ENCODE assay signal across 29 cellular contexts in genomic region chr5:10036136-10036535, GRCh38.
DNase-seq lines count a peak whose midpoint lies in the region; ATAC-seq and TF ChIP-seq lines count a peak whose summit lies in the region.
"Had no signal": no experiment of that assay in that cellular context is flagged by ENCODE, and none has a peak within 500 bp of the region (broad histone marks: within the 10 kb centered on the region; RNA-seq: fewer than 3 reads in every experiment).

No MANE protein-coding gene starts in this region.

- H3K4me1 ChIP-seq in SJCRH30, result peaks cover 9% of the 10 kb centered on the region
- H3K4me1 ChIP-seq in fibroblast of lung (ENCODE audit: control insufficient read depth, extremely low read depth, insufficient read depth, low read length), result no peaks in the 10 kb centered on the region
- H3K4me1 ChIP-seq in upper lobe of right lung, result no peaks in the 10 kb centered on the region
- H3K4me1 ChIP-seq: esophagus muscularis mucosa, transverse colon had no signal

- no peaks in the 10 kb centered on the region for H4K20me1 ChIP-seq in fibroblast of lung (ENCODE audit: control insufficient read depth, extremely low read depth, insufficient read depth, low read length)

- H3K4me3 ChIP-seq in SJCRH30 (no peak overlapping the region), fibroblast of lung (replicated peaks in 1 of 4; ENCODE audit: control extremely low read depth in 1 of 4, insufficient read depth in 1 of 4, low read depth in 3 of 4, low read length in 4 of 4) (no peak overlapping the region), upper lobe of right lung (no peak overlapping the region)
- H3K4me3 ChIP-seq: esophagus muscularis mucosa, lung, SK-N-MC, smooth muscle cell, transverse colon had no signal

- H3K9me3 ChIP-seq in SJCRH30 (replicated peaks), result no peaks in the 10 kb centered on the region
- no peaks in the 10 kb centered on the region for H3K9me3 ChIP-seq in fibroblast of lung (ENCODE audit: control insufficient read depth, insufficient read depth, low read depth, low read length)
- no peaks in the 10 kb centered on the region for H3K9me3 ChIP-seq in upper lobe of right lung
- H3K9me3 ChIP-seq: esophagus muscularis mucosa, transverse colon had no signal

- CTCF ChIA-PET in WTC11 (lab: Charles Lee), result no interaction called here

- H3K4me3 Mint-ChIP-seq in stimulated activated naive CD8-positive, alpha-beta T cell treated with anti-CD3 and anti-CD28 coated beads, Interleukin-15, amount 100 ng/mL, for 72 hours, result no peak overlapping the region
- H3K4me3 Mint-ChIP-seq in WTC11, result no peak overlapping the region
- H3K4me3 Mint-ChIP-seq: IgD-negative memory B cell had no signal

- no peak overlapping the region for H3K27ac Mint-ChIP-seq in stimulated activated naive CD8-positive, alpha-beta T cell treated with anti-CD3 and anti-CD28 coated beads, Interleukin-15, amount 100 ng/mL, for 72 hours
- H3K27ac Mint-ChIP-seq in WTC11, result no peak overlapping the region
- H3K27ac Mint-ChIP-seq: IgD-negative memory B cell had no signal

- H3K36me3 ChIP-seq in SJCRH30 (no peaks in the 10 kb centered on the region), fibroblast of lung (ENCODE audit: control insufficient read depth, insufficient read depth, low read length) (no peaks in the 10 kb centered on the region), upper lobe of right lung (no peaks in the 10 kb centered on the region)
- H3K36me3 ChIP-seq: esophagus muscularis mucosa, transverse colon had no signal

- no peaks in the 10 kb centered on the region for H3K79me2 ChIP-seq in fibroblast of lung (ENCODE audit: control insufficient read depth, insufficient read depth, low read length)

- peaks cover 19% of the 10 kb centered on the region for H3K36me3 Mint-ChIP-seq in WTC11

- no peaks in the 10 kb centered on the region for H3K27me3 Mint-ChIP-seq in stimulated activated naive CD8-positive, alpha-beta T cell treated with anti-CD3 and anti-CD28 coated beads, Interleukin-15, amount 100 ng/mL, for 72 hours
- H3K27me3 Mint-ChIP-seq in WTC11 (ENCODE audit: low read depth), result peaks cover under 1% of the 10 kb centered on the region; the same call in 1 of the 2 replicates
- H3K27me3 Mint-ChIP-seq: IgD-negative memory B cell had no signal

- POLR2A ChIA-PET in WTC11 (lab: Charles Lee), result no interaction called here

- TF ChIP-seq CTCF in fibroblast of lung (conservative IDR thresholded peaks at IDR 0.05 in 1 of 2, IDR thresholded peaks at IDR 0.05 in 1 of 2; ENCODE audit: low read depth in 1 of 2, low read length in 2 of 2), result no peak
- no peak for TF ChIP-seq CTCF in upper lobe of right lung (IDR thresholded peaks at IDR 0.05)
- no peak for TF ChIP-seq CTCF in WTC11 (IDR thresholded peaks at IDR 0.05)

- ATAC-seq in upper lobe of right lung (no peak), WTC11 (no peak)
- no peak for ATAC-seq in stimulated activated naive CD8-positive, alpha-beta T cell treated with anti-CD3 and anti-CD28 coated beads, Interleukin-15, amount 100 ng/mL, for 72 hours
- ATAC-seq: stimulated activated naive CD8-positive, alpha-beta T cell treated with anti-CD3 and anti-CD28 coated beads, Interleukin-15, Interleukin-2, amounts not matched to agents 100 U/mL and 50 U/mL, for 24 hours had no signal

- H3K27ac ChIP-seq in SJCRH30 (peak overlapping the region; percentile 78), fibroblast of lung (ENCODE audit: insufficient read depth, low read length) (no peak overlapping the region), upper lobe of right lung (no peak overlapping the region)
- H3K27ac ChIP-seq: 22Rv1, esophagus muscularis mucosa, HL-60, SK-N-MC, transverse colon, VCaP had no signal

- H3K27me3 ChIP-seq in SJCRH30 (no peaks in the 10 kb centered on the region), fibroblast of lung (ENCODE audit: control insufficient read depth, insufficient read depth, low read length) (no peaks in the 10 kb centered on the region), upper lobe of right lung (no peaks in the 10 kb centered on the region)
- H3K27me3 ChIP-seq: esophagus muscularis mucosa, transverse colon had no signal

- H3K4me1 Mint-ChIP-seq in stimulated activated naive CD8-positive, alpha-beta T cell treated with anti-CD3 and anti-CD28 coated beads, Interleukin-15, amount 100 ng/mL, for 72 hours, result no peaks in the 10 kb centered on the region
- peaks cover 24% of the 10 kb centered on the region for H3K4me1 Mint-ChIP-seq in WTC11
- H3K4me1 Mint-ChIP-seq: IgD-negative memory B cell had no signal

- H3K4me2 ChIP-seq in fibroblast of lung (ENCODE audit: extremely low read depth, insufficient read depth, low read length), result no peak overlapping the region
- H3K4me2 ChIP-seq: smooth muscle cell had no signal

- peaks cover 10 to 20% of the 10 kb centered on the region in 2 donors for H3K9me3 Mint-ChIP-seq in stimulated activated naive CD8-positive, alpha-beta T cell treated with anti-CD3 and anti-CD28 coated beads, Interleukin-15, amount 100 ng/mL, for 72 hours
- H3K9me3 Mint-ChIP-seq in WTC11, result peaks cover 46% of the 10 kb centered on the region

- no peak overlapping the region for H3K9ac ChIP-seq in fibroblast of lung (ENCODE audit: insufficient read depth, low read length)

- intact Hi-C loops in upper lobe of right lung (cut with DNase I), result no loop called here

- DNase-seq in NCI-H1105 treated with DMSO at 0.1 percent for 48 hours (lab: John Stamatoyannopoulos, UW) (peak; percentile 8), NCI-H1105 (lab: John Stamatoyannopoulos, UW) (no peak), SJCRH30 (peak; percentile 28 to 72), fibroblast of lung (ENCODE audit: low read depth in 2 of 2) (peak; percentile 65 to 78), upper lobe of right lung (no peak), AG08396 (ENCODE audit: low spot score) (no peak), WTC11 (ENCODE audit: low spot score) (no peak)
- DNase-seq in stimulated activated naive CD8-positive, alpha-beta T cell treated with anti-CD3 and anti-CD28 coated beads, Interleukin-15, amount 100 ng/mL, for 72 hours, result no peak
- DNase-seq: activated gamma-delta T cell; amygdala; C1 segment of cervical spinal cord; GDM1; hippocampal formation; islet precursor cell; NCI-H1694 treated with DMSO at 0.1 percent for 48 hours; NCI-H2227 treated with DMSO at 0.1 percent for 48 hours; NCI-H82; stimulated activated CD4-positive, alpha-beta T cell treated with anti-CD3 and anti-CD28 coated beads, Interleukin-4, amount 100 ng/mL, for 1 hour; stimulated activated naive CD8-positive, alpha-beta T cell treated with anti-CD3 and anti-CD28 coated beads, Interleukin-15, Interleukin-2, amounts not matched to agents 100 U/mL and 50 U/mL, for 24 hours; T-helper 2 cell; transverse colon had no signal

- no peak overlapping the region for H2AFZ ChIP-seq in fibroblast of lung (ENCODE audit: low read length)

TF ChIP-seq in WTC11, 78 proteins besides CTCF, POLR2A, EP300 and RAD21 (continues in another document):
- TF ChIP-seq ZNF281 (CRISPR knock-in tag; IDR thresholded peaks at IDR 0.05), result no peak
- no peak for TF ChIP-seq ZMAT4 (CRISPR knock-in tag; IDR thresholded peaks at IDR 0.05)
- TF ChIP-seq AFF4 (CRISPR knock-in tag; IDR thresholded peaks at IDR 0.05; ENCODE audit: borderline replicate concordance), result no peak
- TF ChIP-seq ZNF396 (CRISPR knock-in tag; IDR thresholded peaks at IDR 0.05; ENCODE audit: borderline replicate concordance), result no peak

Comparison
In these comparisons a context has a peak if more than half of its experiments do, and no peak if none do; other contexts are left out.
1. DNase-seq: peak in NCI-H1105 treated with DMSO at 0.1 percent for 48 hours (single experiment), SJCRH30 (2 of 2) and fibroblast of lung (2 of 2); none in NCI-H1105 (single experiment), upper lobe of right lung (single experiment), stimulated activated naive CD8-positive, alpha-beta T cell treated with anti-CD3 and anti-CD28 coated beads, Interleukin-15, amount 100 ng/mL, for 72 hours (0 of 2), AG08396 (single experiment) and WTC11 (single experiment).